Comparison of ENCODE assay signal across 27 cellular contexts in genomic region chr5:51816427-51816826, GRCh38.
"Had no signal": no experiment of that assay in that cellular context is flagged by ENCODE, and none has a peak within 500 bp of the region (broad histone marks: within the 10 kb centered on the region; RNA-seq: fewer than 3 reads in every experiment).

No MANE protein-coding gene starts in this region.

- H3K4me3 ChIP-seq: adrenal gland, body of pancreas, coronary artery, gastrocnemius medialis, heart left ventricle had no signal

- H3K36me3 ChIP-seq: adrenal gland, gastrocnemius medialis, heart left ventricle had no signal

- H3K27me3 ChIP-seq: adrenal gland, body of pancreas, gastrocnemius medialis, heart left ventricle had no signal

- ATAC-seq: activated CD4-positive, alpha-beta T cell treated with anti-CD3 and anti-CD28 coated beads for 36 hours; activated CD8-positive, alpha-beta memory T cell treated with anti-CD3 and anti-CD28 coated beads, Interleukin-2, amount 10 ng/mL, durations not matched to agents 7 days and 5 days; activated CD8-positive, alpha-beta T cell treated with anti-CD3 and anti-CD28 coated beads, Interleukin-2, amount 10 ng/mL, durations not matched to agents 7 days and 5 days; activated naive CD8-positive, alpha-beta T cell treated with anti-CD3 and anti-CD28 coated beads, Interleukin-2, amount 50 U/mL, for 24 hours; body of pancreas; effector memory CD8-positive, alpha-beta T cell; gastrocnemius medialis; heart left ventricle; T-cell; T-helper 17 cell had no signal

- H3K27ac ChIP-seq: adrenal gland, body of pancreas, coronary artery, gastrocnemius medialis, heart left ventricle had no signal

- H3K9me3 ChIP-seq: adrenal gland, body of pancreas, gastrocnemius medialis, heart left ventricle had no signal

- H3K4me1 ChIP-seq: adrenal gland, body of pancreas, gastrocnemius medialis, heart left ventricle had no signal

- DNase-seq: activated CD4-positive, alpha-beta memory T cell treated with anti-CD3 and anti-CD28 coated beads for 36 hours; activated CD4-positive, alpha-beta T cell treated with anti-CD3 and anti-CD28 coated beads for 36 hours; activated CD4-positive, alpha-beta T cell treated with anti-CD3 and anti-CD28 coated beads, Interleukin-2, amount 10 ng/mL, durations not matched to agents 24 days and 14 days; activated CD4-positive, CD25-positive, alpha-beta regulatory T cell; activated CD4-positive, CD25-positive, alpha-beta regulatory T cell treated with anti-CD3 and anti-CD28 coated beads, Interleukin-2, amount 50 U/mL, for 72 hours; activated CD8-positive, alpha-beta memory T cell treated with anti-CD3 and anti-CD28 coated beads, Interleukin-2, amount 10 ng/mL, durations not matched to agents 7 days and 5 days; activated CD8-positive, alpha-beta memory T cell treated with anti-CD3 and anti-CD28 coated beads, Interleukin-2, amount 50 U/mL, for 4 hours; activated CD8-positive, alpha-beta T cell treated with anti-CD3 and anti-CD28 coated beads, Interleukin-2, amount 10 ng/mL, durations not matched to agents 7 days and 5 days; activated effector memory CD4-positive, alpha-beta T cell treated with anti-CD3 and anti-CD28 coated beads, Interleukin-2, amount 50 U/mL, for 16 hours; activated naive CD4-positive, alpha-beta T cell treated with anti-CD3 and anti-CD28 coated beads for 36 hours; activated naive CD8-positive, alpha-beta T cell treated with anti-CD3 and anti-CD28 coated beads for 36 hours; activated naive CD8-positive, alpha-beta T cell treated with anti-CD3 and anti-CD28 coated beads, Interleukin-2, amount 50 U/mL, for 24 hours; activated T-cell treated with anti-CD3 and anti-CD28 coated beads, Interleukin-2, amount 50 U/mL, for 1 hour; activated T-cell treated with anti-CD3 and anti-CD28 coated beads, Interleukin-2, amount 50 U/mL, for 48 hours; adrenal gland; amygdala; aorta; body of pancreas; effector CD4-positive, alpha-beta T cell; effector memory CD8-positive, alpha-beta T cell; gastrocnemius medialis; glutamatergic neuron; heart left ventricle; T-cell; T-helper 17 cell; T1000 had no signal
